In genomic region chr12:115264605-115265004, GRCh38 we compare ENCODE assay signal across 36 cellular contexts.
"Had no signal": no experiment of that assay in that cellular context is flagged by ENCODE, and none has a peak within 500 bp of the region (broad histone marks: within the 10 kb centered on the region; RNA-seq: fewer than 3 reads in every experiment).

No MANE protein-coding gene starts in this region.

- DNase-seq: activated B cell treated with CpG ODN at 0.5 μM for 24 hours; activated CD4-positive, alpha-beta memory T cell treated with anti-CD3 and anti-CD28 coated beads for 36 hours; activated CD4-positive, alpha-beta T cell treated with anti-CD3 and anti-CD28 coated beads for 4 hours; activated CD4-positive, alpha-beta T cell treated with anti-CD3 and anti-CD28 coated beads, Interleukin-2, amount 10 ng/mL, durations not matched to agents 24 days and 14 days; activated CD4-positive, alpha-beta T cell treated with anti-CD3 and anti-CD28 coated beads, Interleukin-2, amount 50 U/mL, for 1 hour; activated CD4-positive, alpha-beta T cell treated with anti-CD3 and anti-CD28 coated beads, Interleukin-2, amount 50 U/mL, for 4 hours; activated CD4-positive, CD25-positive, alpha-beta regulatory T cell treated with anti-CD3 and anti-CD28 coated beads, Interleukin-2, amount 50 U/mL, for 72 hours; activated CD8-positive, alpha-beta memory T cell treated with anti-CD3 and anti-CD28 coated beads, Interleukin-2, amount 50 U/mL, for 4 hours; activated CD8-positive, alpha-beta T cell treated with anti-CD3 and anti-CD28 coated beads for 36 hours; activated effector memory CD4-positive, alpha-beta T cell treated with anti-CD3 and anti-CD28 coated beads, Interleukin-2, amount 50 U/mL, for 16 hours; activated gamma-delta T cell treated with Interleukin-2 at 50 U/mL for 16 hours; activated naive CD4-positive, alpha-beta T cell; activated naive CD4-positive, alpha-beta T cell treated with anti-CD3 and anti-CD28 coated beads for 36 hours; activated naive CD4-positive, alpha-beta T cell treated with anti-CD3 and anti-CD28 coated beads, Interleukin-2, amount 50 U/mL, for 16 hours; activated naive CD8-positive, alpha-beta T cell treated with anti-CD3 and anti-CD28 coated beads for 36 hours; activated T-cell treated with anti-CD3 and anti-CD28 coated beads for 4 hours; activated T-cell treated with anti-CD3 and anti-CD28 coated beads, Interleukin-2, amount 50 U/mL, for 1 hour; activated T-cell treated with anti-CD3 and anti-CD28 coated beads, Interleukin-2, amount 50 U/mL, for 4 hours; activated T-cell treated with anti-CD3 and anti-CD28 coated beads, Interleukin-2, amount 50 U/mL, for 72 hours; adrenal gland; amniotic stem cell; aorta; body of pancreas; brain microvascular endothelial cell; central memory CD4-positive, alpha-beta T cell; T-helper 2 cell; T-helper 9 cell had no signal

- H3K27me3 Mint-ChIP-seq: activated B cell treated with CpG ODN at 0.5 μM for 24 hours; activated CD4-positive, alpha-beta memory T cell treated with anti-CD3 and anti-CD28 coated beads for 36 hours; activated CD4-positive, alpha-beta T cell treated with anti-CD3 and anti-CD28 coated beads, Interleukin-2, amount 10 ng/mL, durations not matched to agents 24 days and 14 days; activated CD8-positive, alpha-beta T cell treated with anti-CD3 and anti-CD28 coated beads for 36 hours; activated naive CD8-positive, alpha-beta T cell treated with anti-CD3 and anti-CD28 coated beads for 36 hours; activated T-helper 17 cell treated with anti-CD3 and anti-CD28 coated beads, Interleukin-2, amount 50 U/mL, for 72 hours had no signal

- H3K4me1 Mint-ChIP-seq: activated B cell treated with CpG ODN at 0.5 μM for 24 hours; activated CD4-positive, alpha-beta T cell treated with anti-CD3 and anti-CD28 coated beads, Interleukin-2, amount 10 ng/mL, durations not matched to agents 24 days and 14 days; activated naive CD8-positive, alpha-beta T cell treated with anti-CD3 and anti-CD28 coated beads for 36 hours; activated T-helper 17 cell treated with anti-CD3 and anti-CD28 coated beads, Interleukin-2, amount 50 U/mL, for 72 hours had no signal

- H3K4me1 ChIP-seq: adrenal gland, body of pancreas, breast epithelium had no signal

- H3K4me3 ChIP-seq: adrenal gland, body of pancreas, breast epithelium had no signal

- H3K27ac ChIP-seq: adrenal gland, body of pancreas, brain microvascular endothelial cell, breast epithelium, VCaP had no signal

- H3K36me3 Mint-ChIP-seq: activated CD4-positive, alpha-beta memory T cell treated with anti-CD3 and anti-CD28 coated beads for 36 hours; activated naive CD4-positive, alpha-beta T cell treated with anti-CD3 and anti-CD28 coated beads, Interleukin-2, amount 50 U/mL, for 72 hours; activated naive CD8-positive, alpha-beta T cell treated with anti-CD3 and anti-CD28 coated beads for 36 hours had no signal

- H3K27me3 ChIP-seq: adrenal gland, body of pancreas, brain microvascular endothelial cell, breast epithelium had no signal

- H3K9me3 Mint-ChIP-seq: activated B cell treated with CpG ODN at 0.5 μM for 24 hours; activated CD4-positive, alpha-beta T cell treated with anti-CD3 and anti-CD28 coated beads, Interleukin-2, amount 10 ng/mL, durations not matched to agents 24 days and 14 days; activated naive CD4-positive, alpha-beta T cell treated with anti-CD3 and anti-CD28 coated beads for 36 hours; activated naive CD8-positive, alpha-beta T cell treated with anti-CD3 and anti-CD28 coated beads for 36 hours; activated T-helper 1 cell treated with anti-CD3 and anti-CD28 coated beads, Interleukin-12 subunit alpha, Interleukin-12 subunit beta, Interleukin-2, Interleukin-4 antibody, amounts not matched to agents 30 ng/mL and 10 ng/mL and 1 ng/mL, durations not matched to agents 14 hours and 24 hours and 36 hours had no signal

- FAIRE-seq: astrocyte, TTC549 had no signal

- H3K9me3 ChIP-seq: adrenal gland, body of pancreas, breast epithelium had no signal

- H3K4me3 Mint-ChIP-seq: activated B cell treated with CpG ODN at 0.5 μM for 24 hours; activated CD4-positive, alpha-beta memory T cell treated with anti-CD3 and anti-CD28 coated beads for 36 hours; activated CD4-positive, alpha-beta T cell treated with anti-CD3 and anti-CD28 coated beads, Interleukin-2, amount 10 ng/mL, durations not matched to agents 24 days and 14 days; activated CD8-positive, alpha-beta T cell treated with anti-CD3 and anti-CD28 coated beads for 36 hours; activated naive CD4-positive, alpha-beta T cell treated with anti-CD3 and anti-CD28 coated beads for 36 hours; activated naive CD8-positive, alpha-beta T cell treated with anti-CD3 and anti-CD28 coated beads for 36 hours; activated T-cell treated with anti-CD3 and anti-CD28 coated beads, Interleukin-2, amount 50 U/mL, for 4 hours; activated T-cell treated with anti-CD3 and anti-CD28 coated beads, Interleukin-2, amount 50 U/mL, for 72 hours; activated T-helper 1 cell treated with anti-CD3 and anti-CD28 coated beads, Interleukin-12 subunit alpha, Interleukin-12 subunit beta, Interleukin-2, Interleukin-4 antibody, amounts not matched to agents 30 ng/mL and 10 ng/mL and 1 ng/mL, durations not matched to agents 14 hours and 24 hours and 36 hours; activated T-helper 17 cell treated with anti-CD3 and anti-CD28 coated beads, Interleukin-2, amount 50 U/mL, for 72 hours; T-helper 1 cell treated with Interleukin-12 subunit alpha and Interleukin-12 subunit beta and Interleukin-4 antibody, amounts not matched to agents 30 μg/mL and 1 μg/mL, for 36 hours; T-helper 2 cell treated with Interferon-gamma antibody and Interleukin-4, amounts not matched to agents 5 μg/mL and 100 μg/mL, for 36 hours had no signal

- H3K27ac Mint-ChIP-seq: activated B cell treated with CpG ODN at 0.5 μM for 24 hours; activated CD4-positive, alpha-beta memory T cell treated with anti-CD3 and anti-CD28 coated beads for 36 hours; activated CD4-positive, alpha-beta T cell treated with anti-CD3 and anti-CD28 coated beads, Interleukin-2, amount 10 ng/mL, durations not matched to agents 24 days and 14 days; activated CD8-positive, alpha-beta T cell treated with anti-CD3 and anti-CD28 coated beads for 36 hours; activated naive CD4-positive, alpha-beta T cell treated with anti-CD3 and anti-CD28 coated beads for 36 hours; activated naive CD4-positive, alpha-beta T cell treated with anti-CD3 and anti-CD28 coated beads, Interleukin-2, amount 50 U/mL, for 72 hours; activated naive CD8-positive, alpha-beta T cell treated with anti-CD3 and anti-CD28 coated beads for 36 hours; activated T-cell treated with anti-CD3 and anti-CD28 coated beads, Interleukin-2, amount 50 U/mL, for 72 hours; activated T-helper 1 cell treated with anti-CD3 and anti-CD28 coated beads, Interleukin-12 subunit alpha, Interleukin-12 subunit beta, Interleukin-2, Interleukin-4 antibody, amounts not matched to agents 30 ng/mL and 10 ng/mL and 1 ng/mL, durations not matched to agents 14 hours and 24 hours and 36 hours; activated T-helper 17 cell treated with anti-CD3 and anti-CD28 coated beads, Interleukin-2, amount 50 U/mL, for 72 hours; T-helper 1 cell treated with Interleukin-12 subunit alpha and Interleukin-12 subunit beta and Interleukin-4 antibody, amounts not matched to agents 30 μg/mL and 1 μg/mL, for 36 hours; T-helper 2 cell treated with Interferon-gamma antibody and Interleukin-4, amounts not matched to agents 5 μg/mL and 100 μg/mL, for 36 hours had no signal

- H3K36me3 ChIP-seq: adrenal gland, brain microvascular endothelial cell, breast epithelium had no signal

- ATAC-seq: activated CD8-positive, alpha-beta T cell treated with anti-CD3 and anti-CD28 coated beads for 36 hours; activated naive CD4-positive, alpha-beta T cell treated with anti-CD3 and anti-CD28 coated beads, Interleukin-2, amount 50 U/mL, for 72 hours; activated T-cell treated with anti-CD3 and anti-CD28 coated beads, Interleukin-2, amount 50 U/mL, for 4 hours; activated T-cell treated with anti-CD3 and anti-CD28 coated beads, Interleukin-2, amount 50 U/mL, for 72 hours; activated T-helper 17 cell treated with anti-CD3 and anti-CD28 coated beads, Interleukin-2, amount 50 U/mL, for 72 hours; body of pancreas had no signal
